25 cellular contexts compared by ENCODE assay signal in genomic region chr11:68015467-68015866, GRCh38. TPM values are rescaled to one million over a fixed set of nuclear protein-coding genes. Genes with fewer than 3 reads are reported as not detected.
DNase-seq lines count a peak whose midpoint lies in the region; ATAC-seq and TF ChIP-seq lines count a peak whose summit lies in the region.
"Had no signal": no experiment of that assay in that cellular context is flagged by ENCODE, and none has a peak within 500 bp of the region (broad histone marks: within the 10 kb centered on the region; RNA-seq: fewer than 3 reads in every experiment).

No MANE protein-coding gene starts in this region.

- H3K4me1 Mint-ChIP-seq in Calu3 (ENCODE audit: low read depth, unreplicated experiment) = peaks cover 87% of the 10 kb centered on the region

- no peaks in the 10 kb centered on the region for H4K20me1 ChIP-seq in PC-9 (ENCODE audit: insufficient read depth)

- H3K27ac Mint-ChIP-seq in Calu3 (ENCODE audit: unreplicated experiment) = peak overlapping the region; percentile 97
- H3K27ac Mint-ChIP-seq: B cell, IgD-negative memory B cell had no signal

- TF ChIP-seq POLR2A in upper lobe of left lung (IDR thresholded peaks at IDR 0.05) = no peak

- H3K4me2 ChIP-seq in PC-9 = peak overlapping the region; percentile 81

- BruUV-seq in Calu3 (replicated peaks; lab: Mats Ljungman, UMichigan) (no TSS peak), PC-9 (replicated peaks; lab: Mats Ljungman, UMichigan) (no TSS peak)

- intact Hi-C loops in Calu3 (cut with micrococcal nuclease; ENCODE audit: unreplicated experiment) = no loop called here
- intact Hi-C loops in PC-9 (cut with micrococcal nuclease; ENCODE audit: unreplicated experiment) = loop anchor here (10.0 kb wide), 1 partner anchor 171 kb away; no protein-coding TSS in a partner anchor
- intact Hi-C loops in lower lobe of right lung (cut with DNase I) = no loop called here

- H3K9me3 ChIP-seq in PC-9 (ENCODE audit: insufficient read depth, low read depth) (no peaks in the 10 kb centered on the region), lower lobe of right lung (no peaks in the 10 kb centered on the region), upper lobe of left lung (no peaks in the 10 kb centered on the region), MG63 (no peaks in the 10 kb centered on the region)
- H3K9me3 ChIP-seq: SJCRH30 had no signal

- 94 to 98% methylated on average over 8 of the region's 8 CpGs for WGBS in upper lobe of left lung, 2 donors

- TF ChIP-seq CTCF in Calu3 (IDR thresholded peaks at IDR 0.05; ENCODE audit: unreplicated experiment) = no peak
- TF ChIP-seq CTCF in PC-9 (conservative IDR thresholded peaks at IDR 0.05) = no peak
- TF ChIP-seq CTCF in lower lobe of right lung (IDR thresholded peaks at IDR 0.05) = no peak
- TF ChIP-seq CTCF in upper lobe of left lung (IDR thresholded peaks at IDR 0.05) = no peak

- H3K79me2 ChIP-seq in PC-9 (ENCODE audit: low read depth) = peaks cover 25% of the 10 kb centered on the region; the same call in 1 of the 2 replicates

- no peaks in the 10 kb centered on the region for H3K9me3 Mint-ChIP-seq in Calu3 (ENCODE audit: low read depth, unreplicated experiment)
- H3K9me3 Mint-ChIP-seq: HFFc6, IgD-negative memory B cell had no signal

- H3K4me3 ChIP-seq in PC-9 (no peak overlapping the region), lower lobe of right lung (no peak overlapping the region), upper lobe of left lung (no peak overlapping the region), MG63 (no peak overlapping the region)
- H3K4me3 ChIP-seq: GM23248, SJCRH30 had no signal

- ATAC-seq in lower lobe of right lung (no peak), upper lobe of left lung (ENCODE audit: low FRiP score in 2 of 2) (no peak)
- ATAC-seq: Right ventricle myocardium inferior, SK-N-SH treated with all-trans-retinoic acid at 6 μM for 48 hours had no signal

- H3K36me3 ChIP-seq in PC-9 (ENCODE audit: low read depth) (no peaks in the 10 kb centered on the region), lower lobe of right lung (peaks cover 10% of the 10 kb centered on the region), upper lobe of left lung (peaks cover 0 to 10% (median 3%) of the 10 kb centered on the region in 4 donors), MG63 (peaks cover 7% of the 10 kb centered on the region)
- H3K36me3 ChIP-seq: SJCRH30 had no signal

- no peaks in the 10 kb centered on the region for H3K9me2 ChIP-seq in PC-9 (ENCODE audit: insufficient read depth)

- H3K27me3 Mint-ChIP-seq in Calu3 (ENCODE audit: unreplicated experiment) = no peaks in the 10 kb centered on the region

- H2AFZ ChIP-seq in PC-9 = no peak overlapping the region
- H2AFZ ChIP-seq: GM23248 had no signal

- H3K27me3 ChIP-seq in PC-9 (ENCODE audit: insufficient read depth, low read depth) (no peaks in the 10 kb centered on the region), lower lobe of right lung (ENCODE audit: low read depth) (no peaks in the 10 kb centered on the region), upper lobe of left lung (no peaks in the 10 kb centered on the region), MG63 (no peaks in the 10 kb centered on the region)
- H3K27me3 ChIP-seq: SJCRH30 had no signal

- TF ChIP-seq EP300 in upper lobe of left lung (IDR thresholded peaks at IDR 0.05) = no peak

- CTCF ChIA-PET in Calu3 (lab: Charles Lee) = no interaction called here
- CTCF ChIA-PET in PC-9 (lab: Charles Lee) = interaction anchor here (1.5 kb wide), 1 partner anchor 194 kb away, joined by 3 read pairs; no protein-coding TSS in a partner anchor

- DNase-seq in Calu3 (no peak), PC-9 (no peak), lower lobe of right lung (no peak), upper lobe of left lung (no peak), MG63 (no peak), NCI-H1930 (lab: John Stamatoyannopoulos, UW) (no peak)
- DNase-seq in effector CD4-positive, alpha-beta T cell = no peak
- DNase-seq: DMS153, DND-41, GM23248, H7, HFFc6, NCI-H1092, NCI-H1417 treated with DMSO at 0.1 percent for 48 hours, NCI-H1694 treated with DMSO at 0.1 percent for 48 hours, NCI-H2081 treated with DMSO at 0.1 percent for 48 hours, NCI-H2171, NCI-H226, NCI-H510A, NCI-H69, SJCRH30 had no signal

- H3F3A ChIP-seq in PC-9 (ENCODE audit: insufficient read depth, low read depth) = peaks cover 52% of the 10 kb centered on the region

- H3K4me3 Mint-ChIP-seq in Calu3 (ENCODE audit: low read depth, unreplicated experiment) = peak overlapping the region; percentile 88
- H3K4me3 Mint-ChIP-seq: B cell had no signal

- H3K4me1 ChIP-seq in PC-9 (replicated peaks; ENCODE audit: insufficient read depth) (peaks cover 87% of the 10 kb centered on the region), lower lobe of right lung (peaks cover 60% of the 10 kb centered on the region), upper lobe of left lung (peaks cover 17 to 78% (median 66%) of the 10 kb centered on the region in 4 donors)

- H3K27ac ChIP-seq in PC-9 = no peak overlapping the region
- H3K27ac ChIP-seq in lower lobe of right lung = peak overlapping the region; percentile 86
- peak overlapping the region; percentile 77 to 95 (median 87) for H3K27ac ChIP-seq in upper lobe of left lung
- H3K27ac ChIP-seq: SJCRH30 had no signal

- H3K36me3 Mint-ChIP-seq in Calu3 (ENCODE audit: insufficient read depth, unreplicated experiment) = peaks cover 83% of the 10 kb centered on the region

- POLR2A ChIA-PET in PC-9 (lab: Charles Lee; ENCODE audit: unreplicated experiment) = no interaction called here

RNA-seq across cellular contexts. Expression of gene ALDH3B1, which starts 5.3 kb away (rescaled TPM):
- total RNA-seq in Calu3 (2022) = 41.6 and 68.2 TPM in 2 replicates
- 98.1 and 104 TPM in 2 replicates for total RNA-seq in PC-9 (2021)
- 104 TPM for total RNA-seq in lower lobe of right lung
- total RNA-seq in upper lobe of left lung = 100 to 1,000 TPM; 107 to 229 (median 185) TPM
- total RNA-seq in MG63 (2014; rRNA removed; shearing (Covaris generic); ENCODE audit: low replicate concordance) = 7.5 and 14.0 TPM in 2 replicates

RNA-seq across cellular contexts. Expression of gene UNC93B1, which starts 11.6 kb away (rescaled TPM):
- total RNA-seq in Calu3 (2022) (71.2 and 92.6 TPM in 2 replicates), PC-9 (2021) (75.5 and 94.4 TPM in 2 replicates), lower lobe of right lung (121 TPM), upper lobe of left lung (100 to 1,000 TPM in 4 of 6 donors, 10 to 100 TPM in 2; 99.3 to 186 (median 124) TPM)
- 21.0 and 37.7 TPM in 2 replicates for total RNA-seq in MG63 (2014; rRNA removed; shearing (Covaris generic); ENCODE audit: low replicate concordance)
- total RNA-seq: SJCRH30 had no signal

RNA-seq across cellular contexts. Expression of gene NDUFS8, which starts 15.0 kb away (rescaled TPM):
- total RNA-seq in Calu3 (2022) (163 and 166 TPM in 2 replicates), PC-9 (2021) (270 and 275 TPM in 2 replicates), lower lobe of right lung (95.5 TPM), upper lobe of left lung (100 to 1,000 TPM in 5 of 6 donors, 10 to 100 TPM in 1; 64.5 to 196 (median 143) TPM)
- total RNA-seq in MG63 (2014; rRNA removed; shearing (Covaris generic); ENCODE audit: low replicate concordance) = 218 and 256 TPM in 2 replicates

RNA-seq across cellular contexts. Expression of gene TCIRG1, which starts 23.4 kb away (rescaled TPM):
- 42.1 and 49.7 TPM in 2 replicates for total RNA-seq in Calu3 (2022)
- total RNA-seq in PC-9 (2021) = 125 and 175 TPM in 2 replicates
- total RNA-seq in lower lobe of right lung = 276 TPM
- 100 to 1,000 TPM; 141 to 919 (median 287) TPM for total RNA-seq in upper lobe of left lung
- 26.4 and 36.9 TPM in 2 replicates for total RNA-seq in MG63 (2014; rRNA removed; shearing (Covaris generic); ENCODE audit: low replicate concordance)
